Comparison of ENCODE assay signal across 17 cellular contexts in the genomic region with DNA sequence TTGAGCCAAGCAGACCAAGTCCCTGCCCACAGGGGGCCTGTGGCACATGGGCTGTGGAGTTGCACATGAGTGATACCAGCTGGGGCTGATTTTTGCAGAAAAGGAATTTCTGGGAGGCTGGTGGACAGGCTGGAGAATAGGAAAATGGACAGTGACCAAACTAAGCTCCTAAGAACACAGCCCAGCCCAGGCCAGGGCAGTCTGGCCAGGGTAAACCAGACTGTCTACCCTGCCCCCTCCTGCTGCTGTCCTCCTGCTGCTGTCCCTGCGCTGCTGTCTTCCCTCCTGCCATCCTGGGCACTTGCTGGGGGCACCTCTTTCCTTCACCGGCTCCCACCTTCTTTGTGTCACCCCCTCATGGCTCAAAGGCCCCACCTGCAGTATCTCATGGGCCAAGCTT.
"Had no signal": no experiment of that assay in that cellular context is flagged by ENCODE, and none has a peak within 500 bp of the region (broad histone marks: within the 10 kb centered on the region; RNA-seq: fewer than 3 reads in every experiment).

No MANE protein-coding gene starts in this region.

- H3K27me3 ChIP-seq: adrenal gland, cardiac muscle cell, dorsolateral prefrontal cortex had no signal

- H3K27ac ChIP-seq: adrenal gland, cardiac muscle cell, dorsolateral prefrontal cortex, thoracic aorta, VCaP had no signal

- H3K36me3 ChIP-seq: adrenal gland, cardiac muscle cell, thoracic aorta had no signal

- FAIRE-seq: endometrium, frontal cortex had no signal

- H3K4me3 Mint-ChIP-seq: memory B cell; natural killer cell; stimulated activated naive B cell treated with anti-CD40 and anti-IgM and Interleukin-4, amounts not matched to agents 10 μg/mL and 1 μg/mL and 100 μg/mL, for 72 hours had no signal

- H3K36me3 Mint-ChIP-seq: activated naive CD4-positive, alpha-beta T cell treated with anti-CD3 and anti-CD28 coated beads, Interleukin-2, amount 50 U/mL, for 72 hours; natural killer cell had no signal

- H3K9me3 ChIP-seq: adrenal gland, thoracic aorta had no signal

- H3K4me1 ChIP-seq: adrenal gland had no signal

- DNase-seq: activated CD4-positive, alpha-beta T cell treated with anti-CD3 and anti-CD28 coated beads for 1 hour; activated gamma-delta T cell treated with Interleukin-2 at 50 U/mL for 16 hours; adrenal gland; dorsolateral prefrontal cortex; erythroblast; left ventricle myocardium superior; natural killer cell; nucleus accumbens; stimulated activated naive B cell treated with anti-CD40 and anti-IgM and Interleukin-4, amounts not matched to agents 10 μg/mL and 1 μg/mL and 100 μg/mL, for 72 hours; T-helper 2 cell had no signal

- H3K9me3 Mint-ChIP-seq: activated naive CD4-positive, alpha-beta T cell treated with anti-CD3 and anti-CD28 coated beads, Interleukin-2, amount 50 U/mL, for 72 hours; memory B cell; natural killer cell; stimulated activated naive B cell treated with anti-CD40 and anti-IgM and Interleukin-4, amounts not matched to agents 10 μg/mL and 1 μg/mL and 100 μg/mL, for 72 hours had no signal

- H3K27me3 Mint-ChIP-seq: memory B cell; stimulated activated naive B cell treated with anti-CD40 and anti-IgM and Interleukin-4, amounts not matched to agents 10 μg/mL and 1 μg/mL and 100 μg/mL, for 72 hours had no signal

- ATAC-seq: activated naive CD4-positive, alpha-beta T cell treated with anti-CD3 and anti-CD28 coated beads, Interleukin-2, amount 50 U/mL, for 72 hours; left ventricle myocardium superior; natural killer cell; stimulated activated naive B cell treated with anti-CD40 and anti-IgM and Interleukin-4, amounts not matched to agents 10 μg/mL and 1 μg/mL and 100 μg/mL, for 72 hours had no signal

- H3K27ac Mint-ChIP-seq: memory B cell; natural killer cell; stimulated activated naive B cell treated with anti-CD40 and anti-IgM and Interleukin-4, amounts not matched to agents 10 μg/mL and 1 μg/mL and 100 μg/mL, for 72 hours had no signal

- H3K4me3 ChIP-seq: adrenal gland, cardiac muscle cell, dorsolateral prefrontal cortex, thoracic aorta had no signal
